Comparison of ENCODE assay signal across 9 cellular contexts in the genomic region with DNA sequence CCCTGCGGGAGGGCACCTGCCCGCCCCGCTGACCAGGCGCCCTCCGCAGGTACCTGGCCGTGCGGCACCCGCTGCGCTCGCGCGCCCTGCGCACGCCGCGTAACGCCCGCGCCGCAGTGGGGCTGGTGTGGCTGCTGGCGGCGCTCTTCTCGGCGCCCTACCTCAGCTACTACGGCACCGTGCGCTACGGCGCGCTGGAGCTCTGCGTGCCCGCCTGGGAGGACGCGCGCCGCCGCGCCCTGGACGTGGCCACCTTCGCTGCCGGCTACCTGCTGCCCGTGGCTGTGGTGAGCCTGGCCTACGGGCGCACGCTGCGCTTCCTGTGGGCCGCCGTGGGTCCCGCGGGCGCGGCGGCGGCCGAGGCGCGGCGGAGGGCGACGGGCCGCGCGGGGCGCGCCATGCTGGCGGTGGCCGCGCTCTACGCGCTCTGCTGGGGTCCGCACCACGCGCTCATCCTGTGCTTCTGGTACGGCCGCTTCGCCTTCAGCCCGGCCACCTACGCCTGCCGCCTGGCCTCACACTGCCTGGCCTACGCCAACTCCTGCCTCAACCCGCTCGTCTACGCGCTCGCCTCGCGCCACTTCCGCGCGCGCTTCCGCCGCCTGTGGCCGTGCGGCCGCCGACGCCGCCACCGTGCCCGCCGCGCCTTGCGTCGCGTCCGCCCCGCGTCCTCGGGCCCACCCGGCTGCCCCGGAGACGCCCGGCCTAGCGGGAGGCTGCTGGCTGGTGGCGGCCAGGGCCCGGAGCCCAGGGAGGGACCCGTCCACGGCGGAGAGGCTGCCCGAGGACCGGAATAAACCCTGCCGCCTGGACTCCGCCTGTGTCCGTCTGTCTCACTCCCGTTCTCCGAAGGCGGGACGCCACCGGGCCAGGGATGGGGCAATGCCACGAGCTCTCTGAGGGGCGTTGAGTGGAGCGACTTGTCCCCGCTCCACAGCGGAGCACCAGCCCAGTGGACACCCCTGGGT. TPM values are rescaled to one million over a fixed set of nuclear protein-coding genes. Genes with fewer than 3 reads are reported as not detected.
DNase-seq lines count a peak whose midpoint lies in the region; TF ChIP-seq lines count a peak whose summit lies in the region.
"Had no signal": no experiment of that assay in that cellular context is flagged by ENCODE, and none has a peak within 500 bp of the region (broad histone marks: within the 10 kb centered on the region; RNA-seq: fewer than 3 reads in every experiment).

No MANE protein-coding gene starts in this region.

- H3K27ac ChIP-seq in trophoblast cell (ENCODE audit: low read depth, low read length), result no peak overlapping the region

- H4K8ac ChIP-seq in trophoblast cell (ENCODE audit: low read depth, low read length), result no peak overlapping the region

- H2AFZ ChIP-seq in trophoblast cell (ENCODE audit: insufficient read depth, low read length, poor library complexity), result peak overlapping the region; percentile 38

- no CpG with 5 or more reads among the region's 135 CpGs for WGBS in trophoblast cell (ENCODE audit: extremely low coverage, insufficient coverage, insufficient read length)

- intact Hi-C loops in Calu3 (cut with micrococcal nuclease; ENCODE audit: unreplicated experiment), result no loop called here

- H2BK120ac ChIP-seq in trophoblast cell (ENCODE audit: insufficient read depth, low read length, poor library complexity), result no peak overlapping the region

- peaks cover 5% of the 10 kb centered on the region for H3K4me1 Mint-ChIP-seq in T-helper 2 cell treated with Interferon-gamma antibody and Interleukin-4, amounts not matched to agents 5 μg/mL and 100 μg/mL, for 36 hours (ENCODE audit: low read depth)
- peaks cover 9% of the 10 kb centered on the region for H3K4me1 Mint-ChIP-seq in Calu3 (ENCODE audit: low read depth, unreplicated experiment)

- no peak overlapping the region for H3K23ac ChIP-seq in trophoblast cell (ENCODE audit: low read length)

- peaks cover 6% of the 10 kb centered on the region for H3K9me3 ChIP-seq in trophoblast cell (ENCODE audit: insufficient read depth, low read depth, low read length)

- TF ChIP-seq CTCF in Calu3 (IDR thresholded peaks at IDR 0.05; ENCODE audit: unreplicated experiment), result no peak

- BruUV-seq in Calu3 (replicated peaks; lab: Mats Ljungman, UMichigan), result no TSS peak

- peaks cover 7 to 9% of the 10 kb centered on the region in 2 experiments for H3K36me3 ChIP-seq in trophoblast cell (ENCODE audit: control insufficient read depth in 1 of 2, insufficient read depth in 2 of 2, low read length in 2 of 2)

- H3K18ac ChIP-seq in trophoblast cell (ENCODE audit: low read length), result no peak overlapping the region

- H3K9ac ChIP-seq in trophoblast cell (ENCODE audit: low read length), result peak overlapping the region; percentile 13

- CTCF ChIA-PET in Calu3 (lab: Charles Lee), result no interaction called here

- peaks cover 9 to 10% of the 10 kb centered on the region in 2 experiments for H3K4me1 ChIP-seq in trophoblast cell (ENCODE audit: control insufficient read depth in 1 of 2, insufficient read depth in 2 of 2, low read length in 2 of 2)

- H2BK12ac ChIP-seq in trophoblast cell (ENCODE audit: low read length), result no peak overlapping the region

- H3K27me3 ChIP-seq in trophoblast cell (ENCODE audit: insufficient read depth, low read length), result peaks cover 24% of the 10 kb centered on the region

- H3K27ac Mint-ChIP-seq in T-helper 2 cell treated with Interferon-gamma antibody and Interleukin-4, amounts not matched to agents 5 μg/mL and 100 μg/mL, for 36 hours, result no peak overlapping the region
- no peak overlapping the region for H3K27ac Mint-ChIP-seq in Calu3 (ENCODE audit: unreplicated experiment)

- peaks cover 5% of the 10 kb centered on the region for H3K36me3 Mint-ChIP-seq in T-helper 2 cell treated with Interferon-gamma antibody and Interleukin-4, amounts not matched to agents 5 μg/mL and 100 μg/mL, for 36 hours (ENCODE audit: low read depth)
- H3K36me3 Mint-ChIP-seq in Calu3 (ENCODE audit: insufficient read depth, unreplicated experiment), result peaks cover 5% of the 10 kb centered on the region

- peaks cover 28% of the 10 kb centered on the region for H3K27me3 Mint-ChIP-seq in T-helper 2 cell treated with Interferon-gamma antibody and Interleukin-4, amounts not matched to agents 5 μg/mL and 100 μg/mL, for 36 hours (ENCODE audit: low read depth)
- H3K27me3 Mint-ChIP-seq in Calu3 (ENCODE audit: unreplicated experiment), result no peaks in the 10 kb centered on the region

- H3K79me1 ChIP-seq in trophoblast cell (ENCODE audit: low read length), result no peaks in the 10 kb centered on the region

- H3K4ac ChIP-seq in trophoblast cell (ENCODE audit: low read depth, low read length), result no peak overlapping the region

- H2AK5ac ChIP-seq in trophoblast cell (ENCODE audit: low read length), result no peak overlapping the region

- H2BK5ac ChIP-seq in trophoblast cell (ENCODE audit: low read depth, low read length, poor library complexity), result no peak overlapping the region

- no peak overlapping the region for H3K14ac ChIP-seq in trophoblast cell (ENCODE audit: low read length)

- peak; percentile 23 for DNase-seq in T-helper 2 cell treated with Interferon-gamma antibody and Interleukin-4, amounts not matched to agents 5 μg/mL and 100 μg/mL, for 36 hours (ENCODE audit: low spot score)
- peak; percentile 5 for DNase-seq in fibroblast of peridontal ligament (ENCODE audit: extremely low read depth)
- peak in 1 of 2 donors; percentile 39 for DNase-seq in trophoblast cell
- DNase-seq in Calu3, result no peak
- DNase-seq in NCI-H1092 (lab: John Stamatoyannopoulos, UW), result no peak
- DNase-seq in NCI-H187 treated with DMSO at 0.1 percent for 48 hours (lab: John Stamatoyannopoulos, UW), result no peak
- DNase-seq in NCI-H446 (lab: John Stamatoyannopoulos, UW), result no peak
- DNase-seq: NCI-H446 treated with DMSO at 0.1 percent for 48 hours had no signal

- peak overlapping the region; percentile 2; the same call in 1 of the 2 replicates for H3K4me3 ChIP-seq in GM08714 (ENCODE audit: low read length)
- H3K4me3 ChIP-seq in trophoblast cell (ENCODE audit: low read depth, low read length), result peak overlapping the region; percentile 60

- H4K12ac ChIP-seq in trophoblast cell (ENCODE audit: low read depth, low read length), result no peak overlapping the region

- H3K79me2 ChIP-seq in trophoblast cell (ENCODE audit: control insufficient read depth, insufficient read depth, low read length, poor library complexity), result no peaks in the 10 kb centered on the region

- peak overlapping the region; percentile 79 for H3K4me2 ChIP-seq in trophoblast cell (ENCODE audit: low read length)

- no peak overlapping the region for H4K91ac ChIP-seq in trophoblast cell (ENCODE audit: low read depth, low read length)

- no peaks in the 10 kb centered on the region for H3K9me3 Mint-ChIP-seq in T-helper 2 cell treated with Interferon-gamma antibody and Interleukin-4, amounts not matched to agents 5 μg/mL and 100 μg/mL, for 36 hours
- H3K9me3 Mint-ChIP-seq in Calu3 (ENCODE audit: low read depth, unreplicated experiment), result no peaks in the 10 kb centered on the region

- peak overlapping the region; percentile 73 for H3K4me3 Mint-ChIP-seq in T-helper 2 cell treated with Interferon-gamma antibody and Interleukin-4, amounts not matched to agents 5 μg/mL and 100 μg/mL, for 36 hours
- H3K4me3 Mint-ChIP-seq in Calu3 (ENCODE audit: low read depth, unreplicated experiment), result no peak overlapping the region

RNA-seq across cellular contexts. Expression of a gene that starts 1.8 kb away (rescaled TPM):
- polyA plus RNA-seq in trophoblast cell (2013), result not detected in 2 replicates
- 0.31 TPM in 1 of 2 replicates, not detected in the other for total RNA-seq in Calu3 (2022)

RNA-seq across cellular contexts. Expression of a gene that starts 17.2 kb away (rescaled TPM):
- 15.3 and 16.1 TPM in 2 replicates for polyA plus RNA-seq in trophoblast cell (2013)
- total RNA-seq in Calu3 (2022), result 22.7 and 29.9 TPM in 2 replicates

RNA-seq across cellular contexts. Expression of a gene that starts 19.2 kb away (rescaled TPM):
- 12.6 and 12.9 TPM in 2 replicates for polyA plus RNA-seq in trophoblast cell (2013)
- 23.9 and 27.1 TPM in 2 replicates for total RNA-seq in Calu3 (2022)

RNA-seq across cellular contexts. Expression of a gene that starts 24.3 kb away (rescaled TPM):
- 550 and 552 TPM in 2 replicates for polyA plus RNA-seq in trophoblast cell (2013)
- 287 and 402 TPM in 2 replicates for total RNA-seq in Calu3 (2022)

Comparison
In these comparisons a context has a peak if more than half of its experiments do, and no peak if none do; other contexts are left out.
1. DNase-seq: peak in T-helper 2 cell treated with Interferon-gamma antibody and Interleukin-4, amounts not matched to agents 5 μg/mL and 100 μg/mL, for 36 hours (single experiment) and fibroblast of peridontal ligament (single experiment); none in Calu3 (single experiment), NCI-H1092 (single experiment), NCI-H187 treated with DMSO at 0.1 percent for 48 hours (single experiment) and NCI-H446 (0 of 2).